In genomic region chr20:62123450-62124118, GRCh38 we compare ENCODE assay signal across 8 cellular contexts. TPM values are rescaled to one million over a fixed set of nuclear protein-coding genes. Genes with fewer than 3 reads are reported as not detected.
DNase-seq lines count a peak whose midpoint lies in the region; ATAC-seq and TF ChIP-seq lines count a peak whose summit lies in the region.

No MANE protein-coding gene starts in this region.

- CTCF ChIA-PET in CD4-positive, alpha-beta T cell (lab: Charles Lee) = interaction anchor here (1.1 to 2.6 kb wide), 3 partner anchors 13 to 113 kb away, joined by 4 to 7 read pairs (median 4); no protein-coding TSS in a partner anchor

- peak overlapping the region; percentile 53; the same call in 1 of the 2 replicates for H3K9ac ChIP-seq in MM.1S (ENCODE audit: low read length)

- intact Hi-C loops in CD4-positive, alpha-beta T cell (cut with DNase I, micrococcal nuclease) = loop anchor here (1.0 to 5.0 kb wide), 6 partner anchors 13 to 264 kb away; partner anchors contain the start of genes ADRM1 (in 2 of the 2), OSBPL2 (in 1 of the 2) and RPS21 (in 1 of the 2)

- H3K27me3 ChIP-seq in CD4-positive, alpha-beta T cell (ENCODE audit: control insufficient read depth, insufficient read depth, low read length) = no peaks in the 10 kb centered on the region
- peaks cover 11% of the 10 kb centered on the region; the same call in 1 of the 2 replicates for H3K27me3 ChIP-seq in MM.1S (replicated peaks; ENCODE audit: insufficient read depth, low read length)

- no peaks in the 10 kb centered on the region for H3K27me3 Mint-ChIP-seq in CD4-positive, alpha-beta T cell
- H3K27me3 Mint-ChIP-seq in naive thymus-derived CD8-positive, alpha-beta T cell = no peaks in the 10 kb centered on the region

- H3K36me3 Mint-ChIP-seq in CD4-positive, alpha-beta T cell (ENCODE audit: low read depth) = peaks cover 52% of the 10 kb centered on the region
- peaks cover 0 to 45% (median 7%) of the 10 kb centered on the region in 3 donors for H3K36me3 Mint-ChIP-seq in naive thymus-derived CD8-positive, alpha-beta T cell

- no peaks in the 10 kb centered on the region for H3K9me3 Mint-ChIP-seq in CD4-positive, alpha-beta T cell
- peaks cover 0 to 5% (median 0%) of the 10 kb centered on the region in 9 donors for H3K9me3 Mint-ChIP-seq in naive thymus-derived CD8-positive, alpha-beta T cell

- peaks cover 6% of the 10 kb centered on the region; the same call in 1 of the 2 replicates for H3F3A ChIP-seq in MM.1S (ENCODE audit: insufficient read depth, low read length)

- H3K27ac ChIP-seq in CD4-positive, alpha-beta T cell (ENCODE audit: low read depth, low read length) = no peak overlapping the region
- H3K27ac ChIP-seq in MM.1S (ENCODE audit: low read length) = no peak overlapping the region

- H2AFZ ChIP-seq in MM.1S (ENCODE audit: low read length) = no peak overlapping the region

- H3K36me3 ChIP-seq in MM.1S (replicated peaks; ENCODE audit: insufficient read depth, low read length) = peaks cover 4% of the 10 kb centered on the region; the same call in 1 of the 2 replicates

- POLR2A ChIA-PET in CD4-positive, alpha-beta T cell (lab: Charles Lee) = interaction anchor here (1.0 to 3.0 kb wide), 6 partner anchors 11 to 97 kb away, joined by 3 to 24 read pairs (median 6); partner anchors contain the start of genes PSMA7 and TAF4
- POLR2A ChIA-PET in naive thymus-derived CD8-positive, alpha-beta T cell (lab: Charles Lee) = interaction anchor here (1.9 to 6.8 kb wide), 5 partner anchors 12 to 93 kb away, joined by 5 to 58 read pairs (median 17); partner anchors contain the start of genes PSMA7 and SS18L1

- TF ChIP-seq CTCF in CD4-positive, alpha-beta T cell (IDR thresholded peaks at IDR 0.05) = no peak
- TF ChIP-seq CTCF in MM.1S (IDR thresholded peaks at IDR 0.05; ENCODE audit: low read length) (no peak), choroid plexus epithelial cell (conservative IDR thresholded peaks at IDR 0.05; ENCODE audit: low read depth, low read length) (peak; percentile 42)

- peak overlapping the region; percentile 91; the same call in 1 of the 2 replicates for H3K4me2 ChIP-seq in MM.1S (ENCODE audit: low read depth, low read length)

- peaks cover 60% of the 10 kb centered on the region for H3K4me1 Mint-ChIP-seq in CD4-positive, alpha-beta T cell (ENCODE audit: low read depth)
- H3K4me1 Mint-ChIP-seq in naive thymus-derived CD8-positive, alpha-beta T cell = peaks cover 27 to 65% (median 60%) of the 10 kb centered on the region in 4 donors

- ATAC-seq in CD4-positive, alpha-beta T cell (ENCODE audit: poor library complexity) = no peak
- ATAC-seq in naive thymus-derived CD8-positive, alpha-beta T cell = no peak

- H4K20me1 ChIP-seq in MM.1S (ENCODE audit: insufficient read depth, low read length) = peaks cover 10% of the 10 kb centered on the region; the same call in 1 of the 2 replicates

- peak overlapping the region; percentile 65 for H3K4me3 ChIP-seq in MM.1S (ENCODE audit: low read length)
- H3K4me3 ChIP-seq in choroid plexus epithelial cell (ENCODE audit: low read depth, low read length) = peak overlapping the region; percentile 83

- no peaks in the 10 kb centered on the region for H3K9me3 ChIP-seq in CD4-positive, alpha-beta T cell (ENCODE audit: control insufficient read depth, low read length)
- no peaks in the 10 kb centered on the region for H3K9me3 ChIP-seq in MM.1S (replicated peaks; ENCODE audit: insufficient read depth, low read length)

- H3K9me2 ChIP-seq in MM.1S (replicated peaks; ENCODE audit: insufficient read depth, low read length) = no peaks in the 10 kb centered on the region

- peak overlapping the region; percentile 90 for H3K27ac Mint-ChIP-seq in CD4-positive, alpha-beta T cell
- peak overlapping the region in 9 of 10 donors; percentile 69 to 92 (median 84) for H3K27ac Mint-ChIP-seq in naive thymus-derived CD8-positive, alpha-beta T cell

- H3K4me1 ChIP-seq in MM.1S (ENCODE audit: low read length) = peaks cover 6% of the 10 kb centered on the region; the same call in 1 of the 2 replicates

- peaks cover 31% of the 10 kb centered on the region for H3K79me2 ChIP-seq in MM.1S (ENCODE audit: low read length)

- H3K4me3 Mint-ChIP-seq in CD4-positive, alpha-beta T cell = peak overlapping the region; percentile 93
- peak overlapping the region; percentile 80 to 92 (median 85) for H3K4me3 Mint-ChIP-seq in naive thymus-derived CD8-positive, alpha-beta T cell

- no peak for DNase-seq in CD4-positive, alpha-beta T cell
- DNase-seq in MM.1S (no peak), choroid plexus epithelial cell (ENCODE audit: low read depth) (peak; percentile 73), NOMO-1 treated with dmso at 0.1 percent for 144 hours (lab: John Stamatoyannopoulos, UW; ENCODE audit: unreplicated experiment) (no peak), NCI-H345 treated with DMSO at 0.1 percent for 48 hours (lab: John Stamatoyannopoulos, UW; ENCODE audit: unreplicated experiment) (no peak), NCI-H1092 treated with DMSO at 0.1 percent for 48 hours (lab: John Stamatoyannopoulos, UW) (no peak)
- DNase-seq in naive thymus-derived CD8-positive, alpha-beta T cell = peak in 1 of 10 donors; percentile 57
- no peak for DNase-seq in activated CD4-positive, alpha-beta T cell treated with anti-CD3 and anti-CD28 coated beads for 4 hours

RNA-seq across cellular contexts. Expression of gene LSM14B, which starts 1.3 kb away (rescaled TPM):
- total RNA-seq in CD4-positive, alpha-beta T cell = 10 to 100 TPM; 34.5 to 35.7 TPM
- 10 to 100 TPM; 53.5 to 55.8 TPM for total RNA-seq in naive thymus-derived CD8-positive, alpha-beta T cell
- 1 to 10 TPM; 1.5 to 2.4 (median 2.4) TPM for polyA plus RNA-seq in naive thymus-derived CD8-positive, alpha-beta T cell

RNA-seq across cellular contexts. Expression of gene PSMA7, which starts 19.6 kb away (rescaled TPM):
- total RNA-seq in CD4-positive, alpha-beta T cell = 100 to 1,000 TPM; 150 to 158 TPM
- 100 to 1,000 TPM; 178 to 185 TPM for total RNA-seq in naive thymus-derived CD8-positive, alpha-beta T cell
- polyA plus RNA-seq in naive thymus-derived CD8-positive, alpha-beta T cell = 100 to 1,000 TPM; 362 to 473 (median 419) TPM

RNA-seq across cellular contexts. Expression of gene SS18L1, which starts 20.0 kb away (rescaled TPM):
- 10 to 100 TPM; 12.8 to 13.4 TPM for total RNA-seq in CD4-positive, alpha-beta T cell
- total RNA-seq in naive thymus-derived CD8-positive, alpha-beta T cell = 10 to 100 TPM; 23.0 to 23.6 TPM
- under 1 TPM; 0.39 to 0.58 (median 0.50) TPM for polyA plus RNA-seq in naive thymus-derived CD8-positive, alpha-beta T cell

RNA-seq across cellular contexts. Expression of gene TAF4, which starts 57.9 kb away (rescaled TPM):
- total RNA-seq in CD4-positive, alpha-beta T cell = 10 to 100 TPM; 11.1 to 12.5 TPM
- total RNA-seq in naive thymus-derived CD8-positive, alpha-beta T cell = 10 to 100 TPM; 39.0 to 41.5 TPM
- polyA plus RNA-seq in naive thymus-derived CD8-positive, alpha-beta T cell = 1 to 10 TPM in 2 of 3 donors, under 1 TPM in 1; 0.31 to 1.6 (median 1.4) TPM

RNA-seq across cellular contexts. Expression of gene MTG2, which starts 59.2 kb away (rescaled TPM):
- total RNA-seq in CD4-positive, alpha-beta T cell = 1 to 10 TPM; 9.5 to 9.9 TPM
- 10 to 100 TPM; 44.2 to 45.1 TPM for total RNA-seq in naive thymus-derived CD8-positive, alpha-beta T cell
- polyA plus RNA-seq in naive thymus-derived CD8-positive, alpha-beta T cell = 10 to 100 TPM; 21.8 to 28.5 (median 21.9) TPM
